ENCODE assay signal across 26 cellular contexts in the genomic region with DNA sequence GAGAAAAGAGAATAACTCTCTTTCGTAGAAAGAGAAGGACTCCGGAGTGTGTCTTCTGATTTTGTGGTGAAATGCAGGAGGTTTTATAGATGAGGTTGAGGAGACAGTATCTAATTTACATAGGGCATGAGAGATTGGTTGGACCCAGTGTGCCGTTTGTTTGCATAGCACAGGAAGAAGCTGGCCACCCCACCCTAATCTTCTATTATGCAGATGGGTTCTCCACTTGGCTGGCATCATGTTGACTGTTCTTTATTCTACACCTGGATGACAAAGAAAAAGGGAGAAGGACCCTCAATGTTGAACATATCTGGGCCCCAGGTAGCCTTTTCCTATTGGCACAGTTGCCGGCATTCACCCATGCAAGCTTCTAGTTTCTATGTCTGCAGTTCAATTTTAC. TPM values are rescaled to one million over a fixed set of nuclear protein-coding genes. Genes with fewer than 3 reads are reported as not detected.
DNase-seq lines count a peak whose midpoint lies in the region; FAIRE-seq and TF ChIP-seq lines count a peak whose summit lies in the region.
"Had no signal": no experiment of that assay in that cellular context is flagged by ENCODE, and none has a peak within 500 bp of the region (broad histone marks: within the 10 kb centered on the region; RNA-seq: fewer than 3 reads in every experiment).

No MANE protein-coding gene starts in this region.

- peaks cover 19% of the 10 kb centered on the region for H3K36me3 Mint-ChIP-seq in endodermal cell (ENCODE audit: low read depth)
- H3K36me3 Mint-ChIP-seq: CD14-positive monocyte had no signal

- H3K4me3 ChIP-seq in endodermal cell (ENCODE audit: low read length), result no peak overlapping the region
- peak overlapping the region; percentile 7 for H3K4me3 ChIP-seq in iPS-18a (ENCODE audit: low read length)
- H3K4me3 ChIP-seq: HAP-1, MG63, SK-N-MC had no signal

- no peaks in the 10 kb centered on the region for H3K27me3 ChIP-seq in endodermal cell (ENCODE audit: control insufficient read depth, insufficient read depth, low read length, poor library complexity, severe bottlenecking)
- no peaks in the 10 kb centered on the region for H3K27me3 ChIP-seq in iPS-18a (ENCODE audit: control insufficient read depth, insufficient read depth, low read length)
- H3K27me3 ChIP-seq: BE2C, MG63 had no signal

- H3K27ac ChIP-seq in endodermal cell (ENCODE audit: low read depth, low read length) (peak overlapping the region; percentile 24), iPS-18a (ENCODE audit: low read length) (peak overlapping the region; percentile 1)
- H3K27ac ChIP-seq: SK-N-MC had no signal

- H3K4me3 Mint-ChIP-seq in endodermal cell, result peak overlapping the region; percentile 4
- H3K4me3 Mint-ChIP-seq: CD14-positive monocyte, HFFc6 had no signal

- H3K9me3 ChIP-seq in endodermal cell (ENCODE audit: control insufficient read depth, low read length) (no peaks in the 10 kb centered on the region), iPS-18a (ENCODE audit: control insufficient read depth, low read depth, low read length) (no peaks in the 10 kb centered on the region)
- H3K9me3 ChIP-seq: BE2C, HAP-1, MG63 had no signal

- no peaks in the 10 kb centered on the region for H3K9me3 Mint-ChIP-seq in endodermal cell

- H3K9ac ChIP-seq in endodermal cell (ENCODE audit: extremely low read depth, low read length, poor library complexity, severe bottlenecking) (no peak overlapping the region), iPS-18a (ENCODE audit: low read length) (no peak overlapping the region)

- WGBS in endodermal cell (ENCODE audit: insufficient coverage in 1 of 2, insufficient read length in 1 of 2), 2 experiments, result 85% methylated on average over 2 to 4 of the region's 4 CpGs

- H3K4me1 ChIP-seq in endodermal cell (ENCODE audit: control insufficient read depth, insufficient read depth, low read length) (peaks cover 6% of the 10 kb centered on the region), iPS-18a (ENCODE audit: control insufficient read depth, low read depth, low read length) (peaks cover 44% of the 10 kb centered on the region)
- H3K4me1 ChIP-seq: BE2C, HAP-1 had no signal

- DNase-seq in NCI-H748 (lab: John Stamatoyannopoulos, UW; ENCODE audit: unreplicated experiment), result peak; percentile 26
- no peak for DNase-seq in NCI-H748 treated with DMSO at 0.1 percent for 48 hours (lab: John Stamatoyannopoulos, UW)
- DNase-seq in endodermal cell, result no peak
- DNase-seq in T-helper 9 cell, result no peak
- no peak for DNase-seq in midbrain (lab: John Stamatoyannopoulos, UW)
- no peak for DNase-seq in urothelium cell line (ENCODE audit: low spot score)
- DNase-seq: 8988T, ACHN, BE2C, HFFc6, IMR-90, KG1, MG63, NCI-H1105 treated with DMSO at 0.1 percent for 48 hours, NCI-H146, NCI-H2029, NCI-H2227 treated with DMSO at 0.1 percent for 48 hours, NCI-H526 treated with DMSO at 0.1 percent for 48 hours, SIG-M5 had no signal

- H3K36me3 ChIP-seq in endodermal cell (ENCODE audit: control insufficient read depth, insufficient read depth, low read length) (no peaks in the 10 kb centered on the region), iPS-18a (ENCODE audit: control insufficient read depth, low read depth, low read length) (no peaks in the 10 kb centered on the region)
- H3K36me3 ChIP-seq: HAP-1, MG63 had no signal

- H3K27ac Mint-ChIP-seq in endodermal cell, result peak overlapping the region; percentile 50
- H3K27ac Mint-ChIP-seq: CD14-positive monocyte, HFFc6 had no signal

- TF ChIP-seq CTCF in endodermal cell (conservative IDR thresholded peaks at IDR 0.05), result no peak

- H3K27me3 Mint-ChIP-seq in endodermal cell (ENCODE audit: insufficient read depth), result no peaks in the 10 kb centered on the region

- FAIRE-seq in urothelium cell line (lab: Jason Lieb, UNC), result no peak
- FAIRE-seq: RCC 7860 had no signal

- H3K4me1 Mint-ChIP-seq in endodermal cell, result peaks cover 36% of the 10 kb centered on the region
- H3K4me1 Mint-ChIP-seq: CD14-positive monocyte had no signal

RNA-seq across cellular contexts. Expression of a gene that starts 23.2 kb away (rescaled TPM):
- under 1 TPM in 1 of 2 donors, not detected in 1; 0.15 TPM for total RNA-seq in endodermal cell
- not detected for polyA plus RNA-seq in endodermal cell (2013, experiment 1 of 2)
- not detected for polyA plus RNA-seq in endodermal cell (2013, experiment 2 of 2)
- total RNA-seq: HFFc6, HT1080, IMR-90, NCI-H460 had no signal
- polyA plus RNA-seq: CD14-positive monocyte, IMR-90 had no signal
